Comparison of ENCODE assay signal across 8 cellular contexts in the genomic region with DNA sequence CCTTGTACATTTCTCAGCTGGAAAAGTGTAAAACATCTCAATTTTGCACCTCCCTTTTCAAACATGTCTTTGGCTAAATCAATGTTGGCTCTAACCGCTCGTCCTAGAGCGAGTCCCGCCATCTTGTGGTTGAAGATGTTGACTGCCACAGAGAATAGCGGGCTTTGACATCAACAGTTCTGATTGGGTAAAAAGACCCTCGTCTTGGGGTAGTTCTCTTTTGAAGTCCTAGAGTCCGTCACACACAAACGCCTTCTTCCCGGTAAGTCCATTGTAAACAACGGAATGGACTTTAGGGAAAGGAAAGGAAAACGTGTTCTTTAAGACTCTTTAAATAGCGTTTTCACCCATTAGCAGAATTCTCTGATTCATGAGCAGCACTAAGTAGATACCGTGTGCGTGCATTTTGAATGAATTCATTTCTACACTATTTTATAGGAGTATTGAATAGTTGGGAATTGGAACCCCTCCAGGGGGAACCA. TPM values are rescaled to one million over a fixed set of nuclear protein-coding genes. Genes with fewer than 3 reads are reported as not detected.
DNase-seq lines count a peak whose midpoint lies in the region; ATAC-seq and TF ChIP-seq lines count a peak whose summit lies in the region.

No MANE protein-coding gene starts in this region.

- DNase-seq in activated gamma-delta T cell treated with Interleukin-2 at 50 U/mL for 16 hours: peak; percentile 17
- DNase-seq in activated gamma-delta T cell (lab: John Stamatoyannopoulos, UW): no peak
- peak; percentile 64 for DNase-seq in NCI-H146 treated with DMSO at 0.1 percent for 48 hours (lab: John Stamatoyannopoulos, UW; ENCODE audit: unreplicated experiment)
- no peak for DNase-seq in lower leg skin (ENCODE audit: low spot score in 2 of 2)

- peak overlapping the region; percentile 91 for H3K27ac Mint-ChIP-seq in stimulated activated memory B cell treated with anti-CD40 and anti-IgM and Interleukin-4, amounts not matched to agents 10 μg/mL and 1 μg/mL and 100 μg/mL, for 72 hours

- H3K27me3 Mint-ChIP-seq in stimulated activated memory B cell treated with anti-CD40 and anti-IgM and Interleukin-4, amounts not matched to agents 10 μg/mL and 1 μg/mL and 100 μg/mL, for 72 hours: peaks cover 16% of the 10 kb centered on the region

- TF ChIP-seq CTCF in WI38 (IDR thresholded peaks at IDR 0.05; ENCODE audit: low read depth, low read length): peak; percentile 64
- no peak for TF ChIP-seq CTCF in lower leg skin (IDR thresholded peaks at IDR 0.05)

- peak; percentile 51 for ATAC-seq in HG02840 (IDR thresholded peaks at IDR 0.05; ENCODE audit: low FRiP score, unreplicated experiment)
- ATAC-seq in stimulated activated memory B cell treated with anti-CD40 and anti-IgM and Interleukin-4, amounts not matched to agents 10 μg/mL and 1 μg/mL and 100 μg/mL, for 72 hours: peak; percentile 81

- peaks cover 6% of the 10 kb centered on the region for H3K36me3 Mint-ChIP-seq in stimulated activated memory B cell treated with anti-CD40 and anti-IgM and Interleukin-4, amounts not matched to agents 10 μg/mL and 1 μg/mL and 100 μg/mL, for 72 hours

- no peaks in the 10 kb centered on the region for H3K27me3 ChIP-seq in ectodermal cell (ENCODE audit: control insufficient read depth, insufficient read depth, low read length, poor library complexity, severe bottlenecking)

- no peak for TF ChIP-seq POLR2A in lower leg skin (IDR thresholded peaks at IDR 0.05)

- H3K36me3 ChIP-seq in ectodermal cell (ENCODE audit: control insufficient read depth, insufficient read depth, low read length): peaks cover 10% of the 10 kb centered on the region

- peaks cover 2% of the 10 kb centered on the region for H3K9me3 ChIP-seq in ectodermal cell (ENCODE audit: control insufficient read depth, low read length)

- H3K27ac ChIP-seq in ectodermal cell (ENCODE audit: insufficient read depth, low read depth, low read length, poor library complexity, severe bottlenecking): no peak overlapping the region

- peaks cover 6% of the 10 kb centered on the region for H3K4me1 ChIP-seq in ectodermal cell (ENCODE audit: control insufficient read depth, insufficient read depth, low read length)

- H3K4me1 Mint-ChIP-seq in stimulated activated memory B cell treated with anti-CD40 and anti-IgM and Interleukin-4, amounts not matched to agents 10 μg/mL and 1 μg/mL and 100 μg/mL, for 72 hours: peaks cover 25% of the 10 kb centered on the region

- peak overlapping the region; percentile 81 for H3K4me3 ChIP-seq in WI38 (ENCODE audit: low read depth, low read length)
- peak overlapping the region; percentile 93 for H3K4me3 ChIP-seq in ectodermal cell (ENCODE audit: insufficient read depth, low read depth, low read length)
- H3K4me3 ChIP-seq in lower leg skin (ENCODE audit: low read depth, poor library complexity, severe bottlenecking): peak overlapping the region; percentile 88

- peak overlapping the region; percentile 97 for H3K4me3 Mint-ChIP-seq in stimulated activated memory B cell treated with anti-CD40 and anti-IgM and Interleukin-4, amounts not matched to agents 10 μg/mL and 1 μg/mL and 100 μg/mL, for 72 hours

- intact Hi-C loops in lower leg skin (cut with DNase I; ENCODE audit: low total_unique reads): no loop called here

- H3K9me3 Mint-ChIP-seq in stimulated activated memory B cell treated with anti-CD40 and anti-IgM and Interleukin-4, amounts not matched to agents 10 μg/mL and 1 μg/mL and 100 μg/mL, for 72 hours: peaks cover 4% of the 10 kb centered on the region

- 3 to 4% methylated on average over 10 to 14 of the region's 14 CpGs for WGBS in ectodermal cell, 2 experiments
- WGBS in lower leg skin, 2 donors: 2 to 4% methylated on average over 14 of the region's 14 CpGs

RNA-seq across cellular contexts. Expression of gene RPP30, which starts 0.5 kb away (rescaled TPM):
- polyA plus RNA-seq in ectodermal cell (2013, experiment 1 of 4): 69.7 TPM
- polyA plus RNA-seq in ectodermal cell (2013, experiment 2 of 4): 71.0 TPM
- 76.1 TPM for polyA plus RNA-seq in ectodermal cell (2013, experiment 3 of 4)
- 77.4 TPM for polyA plus RNA-seq in ectodermal cell (2013, experiment 4 of 4)
- 10 to 100 TPM; 24.9 to 39.8 (median 28.3) TPM for total RNA-seq in lower leg skin

RNA-seq across cellular contexts. Expression of gene HTR7, which starts 13.5 kb away (rescaled TPM):
- polyA plus RNA-seq in ectodermal cell (2013, experiment 1 of 4): 0.89 TPM
- 0.53 TPM for polyA plus RNA-seq in ectodermal cell (2013, experiment 2 of 4)
- polyA plus RNA-seq in ectodermal cell (2013, experiment 3 of 4): 0.37 TPM
- polyA plus RNA-seq in ectodermal cell (2013, experiment 4 of 4): 0.28 TPM
- under 1 TPM; 0.08 to 0.94 (median 0.45) TPM for total RNA-seq in lower leg skin

RNA-seq across cellular contexts. Expression of gene ANKRD1, which starts 49.6 kb away (rescaled TPM):
- polyA plus RNA-seq in ectodermal cell (2013, experiment 1 of 4): 12.1 TPM
- 7.8 TPM for polyA plus RNA-seq in ectodermal cell (2013, experiment 2 of 4)
- polyA plus RNA-seq in ectodermal cell (2013, experiment 3 of 4): 11.9 TPM
- polyA plus RNA-seq in ectodermal cell (2013, experiment 4 of 4): 11.5 TPM
- not detected for total RNA-seq in lower leg skin

Comparison
In these comparisons a context has a peak if more than half of its experiments do, and no peak if none do; other contexts are left out.
1. DNase-seq: peak in activated gamma-delta T cell treated with Interleukin-2 at 50 U/mL for 16 hours (single experiment) and NCI-H146 treated with DMSO at 0.1 percent for 48 hours (single experiment); none in activated gamma-delta T cell (single experiment) and lower leg skin (0 of 2).
2. Peak in every context shown above with its lines, with median percentiles within 50 percentile points of each other: H3K4me3 ChIP-seq.